ENCODE assay signal across 1 cellular context in genomic region chr10:95264227-95265051, GRCh38.
TF ChIP-seq lines count a peak whose summit lies in the region.

No MANE protein-coding gene starts in this region.

TF ChIP-seq in GM23338, 12 proteins besides CTCF, POLR2A, EP300 and RAD21 (continued from another document):
- TF ChIP-seq, protein P1, sequence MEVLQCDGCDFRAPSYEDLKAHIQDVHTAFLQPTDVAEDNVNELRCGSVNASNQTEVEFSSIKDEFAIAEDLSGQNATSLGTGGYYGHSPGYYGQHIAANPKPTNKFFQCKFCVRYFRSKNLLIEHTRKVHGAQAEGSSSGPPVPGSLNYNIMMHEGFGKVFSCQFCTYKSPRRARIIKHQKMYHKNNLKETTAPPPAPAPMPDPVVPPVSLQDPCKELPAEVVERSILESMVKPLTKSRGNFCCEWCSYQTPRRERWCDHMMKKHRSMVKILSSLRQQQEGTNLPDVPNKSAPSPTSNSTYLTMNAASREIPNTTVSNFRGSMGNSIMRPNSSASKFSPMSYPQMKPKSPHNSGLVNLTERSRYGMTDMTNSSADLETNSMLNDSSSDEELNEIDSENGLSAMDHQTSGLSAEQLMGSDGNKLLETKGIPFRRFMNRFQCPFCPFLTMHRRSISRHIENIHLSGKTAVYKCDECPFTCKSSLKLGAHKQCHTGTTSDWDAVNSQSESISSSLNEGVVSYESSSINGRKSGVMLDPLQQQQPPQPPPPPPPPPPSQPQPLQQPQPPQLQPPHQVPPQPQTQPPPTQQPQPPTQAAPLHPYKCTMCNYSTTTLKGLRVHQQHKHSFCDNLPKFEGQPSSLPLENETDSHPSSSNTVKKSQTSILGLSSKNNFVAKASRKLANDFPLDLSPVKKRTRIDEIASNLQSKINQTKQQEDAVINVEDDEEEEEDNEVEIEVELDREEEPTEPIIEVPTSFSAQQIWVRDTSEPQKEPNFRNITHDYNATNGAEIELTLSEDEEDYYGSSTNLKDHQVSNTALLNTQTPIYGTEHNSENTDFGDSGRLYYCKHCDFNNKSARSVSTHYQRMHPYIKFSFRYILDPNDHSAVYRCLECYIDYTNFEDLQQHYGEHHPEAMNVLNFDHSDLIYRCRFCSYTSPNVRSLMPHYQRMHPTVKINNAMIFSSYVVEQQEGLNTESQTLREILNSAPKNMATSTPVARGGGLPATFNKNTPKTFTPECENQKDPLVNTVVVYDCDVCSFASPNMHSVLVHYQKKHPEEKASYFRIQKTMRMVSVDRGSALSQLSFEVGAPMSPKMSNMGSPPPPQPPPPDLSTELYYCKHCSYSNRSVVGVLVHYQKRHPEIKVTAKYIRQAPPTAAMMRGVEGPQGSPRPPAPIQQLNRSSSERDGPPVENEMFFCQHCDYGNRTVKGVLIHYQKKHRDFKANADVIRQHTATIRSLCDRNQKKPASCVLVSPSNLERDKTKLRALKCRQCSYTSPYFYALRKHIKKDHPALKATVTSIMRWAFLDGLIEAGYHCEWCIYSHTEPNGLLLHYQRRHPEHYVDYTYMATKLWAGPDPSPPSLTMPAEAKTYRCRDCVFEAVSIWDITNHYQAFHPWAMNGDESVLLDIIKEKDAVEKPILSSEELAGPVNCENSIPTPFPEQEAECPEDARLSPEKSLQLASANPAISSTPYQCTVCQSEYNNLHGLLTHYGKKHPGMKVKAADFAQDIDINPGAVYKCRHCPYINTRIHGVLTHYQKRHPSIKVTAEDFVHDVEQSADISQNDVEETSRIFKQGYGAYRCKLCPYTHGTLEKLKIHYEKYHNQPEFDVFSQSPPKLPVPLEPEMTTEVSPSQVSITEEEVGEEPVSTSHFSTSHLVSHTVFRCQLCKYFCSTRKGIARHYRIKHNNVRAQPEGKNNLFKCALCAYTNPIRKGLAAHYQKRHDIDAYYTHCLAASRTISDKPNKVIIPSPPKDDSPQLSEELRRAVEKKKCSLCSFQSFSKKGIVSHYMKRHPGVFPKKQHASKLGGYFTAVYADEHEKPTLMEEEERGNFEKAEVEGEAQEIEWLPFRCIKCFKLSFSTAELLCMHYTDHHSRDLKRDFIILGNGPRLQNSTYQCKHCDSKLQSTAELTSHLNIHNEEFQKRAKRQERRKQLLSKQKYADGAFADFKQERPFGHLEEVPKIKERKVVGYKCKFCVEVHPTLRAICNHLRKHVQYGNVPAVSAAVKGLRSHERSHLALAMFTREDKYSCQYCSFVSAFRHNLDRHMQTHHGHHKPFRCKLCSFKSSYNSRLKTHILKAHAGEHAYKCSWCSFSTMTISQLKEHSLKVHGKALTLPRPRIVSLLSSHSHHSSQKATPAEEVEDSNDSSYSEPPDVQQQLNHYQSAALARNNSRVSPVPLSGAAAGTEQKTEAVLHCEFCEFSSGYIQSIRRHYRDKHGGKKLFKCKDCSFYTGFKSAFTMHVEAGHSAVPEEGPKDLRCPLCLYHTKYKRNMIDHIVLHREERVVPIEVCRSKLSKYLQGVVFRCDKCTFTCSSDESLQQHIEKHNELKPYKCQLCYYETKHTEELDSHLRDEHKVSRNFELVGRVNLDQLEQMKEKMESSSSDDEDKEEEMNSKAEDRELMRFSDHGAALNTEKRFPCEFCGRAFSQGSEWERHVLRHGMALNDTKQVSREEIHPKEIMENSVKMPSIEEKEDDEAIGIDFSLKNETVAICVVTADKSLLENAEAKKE (CRISPR knock-in tag; IDR thresholded peaks at IDR 0.05): peak; percentile 62; the same call in 1 of the 2 replicates
- TF ChIP-seq, protein P2, sequence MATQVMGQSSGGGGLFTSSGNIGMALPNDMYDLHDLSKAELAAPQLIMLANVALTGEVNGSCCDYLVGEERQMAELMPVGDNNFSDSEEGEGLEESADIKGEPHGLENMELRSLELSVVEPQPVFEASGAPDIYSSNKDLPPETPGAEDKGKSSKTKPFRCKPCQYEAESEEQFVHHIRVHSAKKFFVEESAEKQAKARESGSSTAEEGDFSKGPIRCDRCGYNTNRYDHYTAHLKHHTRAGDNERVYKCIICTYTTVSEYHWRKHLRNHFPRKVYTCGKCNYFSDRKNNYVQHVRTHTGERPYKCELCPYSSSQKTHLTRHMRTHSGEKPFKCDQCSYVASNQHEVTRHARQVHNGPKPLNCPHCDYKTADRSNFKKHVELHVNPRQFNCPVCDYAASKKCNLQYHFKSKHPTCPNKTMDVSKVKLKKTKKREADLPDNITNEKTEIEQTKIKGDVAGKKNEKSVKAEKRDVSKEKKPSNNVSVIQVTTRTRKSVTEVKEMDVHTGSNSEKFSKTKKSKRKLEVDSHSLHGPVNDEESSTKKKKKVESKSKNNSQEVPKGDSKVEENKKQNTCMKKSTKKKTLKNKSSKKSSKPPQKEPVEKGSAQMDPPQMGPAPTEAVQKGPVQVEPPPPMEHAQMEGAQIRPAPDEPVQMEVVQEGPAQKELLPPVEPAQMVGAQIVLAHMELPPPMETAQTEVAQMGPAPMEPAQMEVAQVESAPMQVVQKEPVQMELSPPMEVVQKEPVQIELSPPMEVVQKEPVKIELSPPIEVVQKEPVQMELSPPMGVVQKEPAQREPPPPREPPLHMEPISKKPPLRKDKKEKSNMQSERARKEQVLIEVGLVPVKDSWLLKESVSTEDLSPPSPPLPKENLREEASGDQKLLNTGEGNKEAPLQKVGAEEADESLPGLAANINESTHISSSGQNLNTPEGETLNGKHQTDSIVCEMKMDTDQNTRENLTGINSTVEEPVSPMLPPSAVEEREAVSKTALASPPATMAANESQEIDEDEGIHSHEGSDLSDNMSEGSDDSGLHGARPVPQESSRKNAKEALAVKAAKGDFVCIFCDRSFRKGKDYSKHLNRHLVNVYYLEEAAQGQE (IDR thresholded peaks at IDR 0.05; ENCODE audit: unreplicated experiment): no peak
